10 cellular contexts compared by ENCODE assay signal in genomic region chr13:33312150-33312908, GRCh38. TPM values are rescaled to one million over a fixed set of nuclear protein-coding genes. Genes with fewer than 3 reads are reported as not detected.
A peak's percentile ranks its signal among the peaks of the same experiment; 100 is the strongest.
DNase-seq lines count a peak whose midpoint lies in the region; ATAC-seq and TF ChIP-seq lines count a peak whose summit lies in the region.
"Had no signal": no experiment of that assay in that cellular context is flagged by ENCODE, and none has a peak within 500 bp of the region (broad histone marks: within the 10 kb centered on the region; RNA-seq: fewer than 3 reads in every experiment).

No MANE protein-coding gene starts in this region.

- no peak for ATAC-seq in HG03095 (IDR thresholded peaks at IDR 0.05; ENCODE audit: unreplicated experiment)

- H2BK120ac ChIP-seq in mesenchymal stem cell (ENCODE audit: low read depth, low read length) = no peak overlapping the region

- no peak overlapping the region for H3K4ac ChIP-seq in mesenchymal stem cell (ENCODE audit: low read depth in 1 of 2, low read length in 2 of 2)

- no peak overlapping the region for H3K14ac ChIP-seq in mesenchymal stem cell (ENCODE audit: low read length in 2 of 2)

- WGBS in mesenchymal stem cell = 78% methylated on average over 3 of the region's 5 CpGs

- no peak overlapping the region for H3K27ac ChIP-seq in mesenchymal stem cell (ENCODE audit: low read length, poor library complexity, severe bottlenecking)

- H3K27me3 ChIP-seq in mesenchymal stem cell (ENCODE audit: control insufficient read depth in 1 of 2, insufficient read depth in 1 of 2, low read length in 2 of 2) = no peaks in the 10 kb centered on the region
- no peaks in the 10 kb centered on the region for H3K27me3 ChIP-seq in H7 (ENCODE audit: control insufficient read depth, insufficient read depth, low read length)

- no peak overlapping the region for H4K91ac ChIP-seq in mesenchymal stem cell (ENCODE audit: low read length)

- peak overlapping the region; percentile 6 for H3K9ac ChIP-seq in mesenchymal stem cell (ENCODE audit: low read length)

- H2BK15ac ChIP-seq in mesenchymal stem cell (ENCODE audit: low read depth, poor library complexity, severe bottlenecking) = no peak overlapping the region

- peaks cover 14% of the 10 kb centered on the region for H3K79me1 ChIP-seq in mesenchymal stem cell (replicated peaks; ENCODE audit: low read length, poor library complexity, severe bottlenecking)

- TF ChIP-seq CTCF in AG09319 (IDR thresholded peaks at IDR 0.05; ENCODE audit: low read depth, low read length) (peak; percentile 20), epithelial cell of proximal tubule (conservative IDR thresholded peaks at IDR 0.05; ENCODE audit: low read depth, low read length) (peak; percentile 62)

- H3K4me2 ChIP-seq in mesenchymal stem cell (ENCODE audit: low read length, poor library complexity, severe bottlenecking) = no peak overlapping the region

- H3K18ac ChIP-seq in mesenchymal stem cell (ENCODE audit: low read depth in 1 of 2, low read length in 2 of 2) = no peak overlapping the region

- peaks cover 1% of the 10 kb centered on the region for H3K4me1 ChIP-seq in mesenchymal stem cell (ENCODE audit: control insufficient read depth, insufficient read depth, low read depth, low read length)

- DNase-seq in AG09319 (ENCODE audit: extremely low read depth, low read depth) (no peak), MV-4-11 (lab: John Stamatoyannopoulos, UW) (peak; percentile 18), epithelial cell of proximal tubule (ENCODE audit: low read depth) (no peak), mesenchymal stem cell (peak; percentile 28), H7 (no peak), NCI-H187 (lab: John Stamatoyannopoulos, UW) (no peak)
- DNase-seq in activated naive CD4-positive, alpha-beta T cell treated with anti-CD3 and anti-CD28 coated beads, Interleukin-2, amount 50 U/mL, for 16 hours = no peak
- DNase-seq: NCI-H146 had no signal

- H3K36me3 ChIP-seq in mesenchymal stem cell (ENCODE audit: control insufficient read depth in 1 of 2, insufficient read depth in 2 of 2, low read depth in 1 of 2, low read length in 2 of 2) = no peaks in the 10 kb centered on the region
- no peaks in the 10 kb centered on the region for H3K36me3 ChIP-seq in H7 (replicated peaks; ENCODE audit: control insufficient read depth, insufficient read depth, low read length)

- no peak overlapping the region for H2BK12ac ChIP-seq in mesenchymal stem cell (ENCODE audit: low read length in 2 of 2)

- H2AK5ac ChIP-seq in mesenchymal stem cell (ENCODE audit: low read length, severe bottlenecking) = no peak overlapping the region

- H2BK5ac ChIP-seq in mesenchymal stem cell (ENCODE audit: low read depth, low read length, poor library complexity, severe bottlenecking) = no peak overlapping the region

- no peak overlapping the region for H2AFZ ChIP-seq in mesenchymal stem cell (ENCODE audit: low read depth, low read length)

- no peak overlapping the region for H4K8ac ChIP-seq in mesenchymal stem cell (ENCODE audit: low read length)

- H3K4me3 ChIP-seq in epithelial cell of proximal tubule (ENCODE audit: low read depth, low read length) = no peak overlapping the region
- H3K4me3 ChIP-seq in mesenchymal stem cell (ENCODE audit: insufficient read depth in 1 of 2, low read depth in 1 of 2, low read length in 2 of 2) = no peak overlapping the region
- H3K4me3 ChIP-seq in H7 (ENCODE audit: insufficient read depth, low read depth, low read length) = no peak overlapping the region
- H3K4me3 ChIP-seq: skin epidermis had no signal

- H3K23ac ChIP-seq in mesenchymal stem cell (ENCODE audit: low read length in 2 of 2) = no peak overlapping the region

- H3K9me3 ChIP-seq in mesenchymal stem cell (ENCODE audit: control insufficient read depth, low read length) = no peaks in the 10 kb centered on the region

RNA-seq across cellular contexts. Expression of gene STARD13, which starts 26.8 kb away (rescaled TPM):
- total RNA-seq in epithelial cell of proximal tubule = 8.9 and 20.0 TPM in 2 replicates
- polyA plus RNA-seq in mesenchymal stem cell (2013, experiment 1 of 2) = 16.1 TPM
- 14.5 TPM for polyA plus RNA-seq in mesenchymal stem cell (2013, experiment 2 of 2)
- 0.73 and 3.0 TPM in 2 replicates for total RNA-seq in H7 (2014; rRNA removed; shearing (Covaris generic))

Comparison
In these comparisons a context has a peak if more than half of its experiments do, and no peak if none do; other contexts are left out.
1. DNase-seq: peak in MV-4-11 (single experiment) and mesenchymal stem cell (single experiment); none in AG09319 (single experiment), epithelial cell of proximal tubule (single experiment), H7 (single experiment), activated naive CD4-positive, alpha-beta T cell treated with anti-CD3 and anti-CD28 coated beads, Interleukin-2, amount 50 U/mL, for 16 hours (single experiment) and NCI-H187 (0 of 2).